21 cellular contexts compared by ENCODE assay signal in genomic region chr1:214459895-214460294, GRCh38.
"Had no signal": no experiment of that assay in that cellular context is flagged by ENCODE, and none has a peak within 500 bp of the region (broad histone marks: within the 10 kb centered on the region; RNA-seq: fewer than 3 reads in every experiment).

No MANE protein-coding gene starts in this region.

- DNase-seq: activated CD4-positive, alpha-beta memory T cell treated with anti-CD3 and anti-CD28 coated beads for 36 hours; activated naive CD4-positive, alpha-beta T cell treated with Interleukin-2 at 50 U/mL for 16 hours; activated naive CD8-positive, alpha-beta T cell treated with anti-CD3 and anti-CD28 coated beads, Interleukin-2, amount 10 ng/mL, durations not matched to agents 7 days and 5 days; amygdala; erythroblast; heart left ventricle; kidney glomerular epithelial cell; left ventricle myocardium inferior; mucosa of descending colon; naive B cell; stimulated activated CD4-positive, alpha-beta T cell treated with anti-CD3 and anti-CD28 coated beads, Interleukin-4, amount 100 ng/mL, for 1 hour; T-helper 2 cell; testis; upper lobe of right lung; WERI-Rb-1 had no signal

- H3K4me1 ChIP-seq: testis, upper lobe of right lung had no signal

- H3K27ac ChIP-seq: body of pancreas, gastroesophageal sphincter, heart left ventricle, left ventricle myocardium inferior, neural progenitor cell, testis, upper lobe of right lung, WERI-Rb-1 had no signal

- H3K4me1 Mint-ChIP-seq: activated T-helper 17 cell treated with anti-CD3 and anti-CD28 coated beads, Interleukin-2, amount 50 U/mL, for 72 hours; naive B cell had no signal

- H3K4me3 Mint-ChIP-seq: activated CD4-positive, alpha-beta memory T cell treated with anti-CD3 and anti-CD28 coated beads for 36 hours; activated naive CD8-positive, alpha-beta T cell treated with anti-CD3 and anti-CD28 coated beads, Interleukin-2, amount 10 ng/mL, durations not matched to agents 7 days and 5 days; activated T-helper 17 cell treated with anti-CD3 and anti-CD28 coated beads, Interleukin-2, amount 50 U/mL, for 72 hours; naive B cell; neural progenitor cell had no signal

- H3K27me3 ChIP-seq: body of pancreas, gastroesophageal sphincter, heart left ventricle, neural progenitor cell, testis, upper lobe of right lung had no signal

- H3K9ac ChIP-seq: neural progenitor cell had no signal

- ATAC-seq: activated T-helper 17 cell treated with anti-CD3 and anti-CD28 coated beads, Interleukin-2, amount 50 U/mL, for 72 hours; body of pancreas; gastroesophageal sphincter; heart left ventricle; mucosa of descending colon; sciatic nerve; upper lobe of right lung had no signal

- H3K9me3 Mint-ChIP-seq: activated CD4-positive, alpha-beta memory T cell treated with anti-CD3 and anti-CD28 coated beads for 36 hours; activated naive CD8-positive, alpha-beta T cell treated with anti-CD3 and anti-CD28 coated beads, Interleukin-2, amount 10 ng/mL, durations not matched to agents 7 days and 5 days; activated T-helper 17 cell treated with anti-CD3 and anti-CD28 coated beads, Interleukin-2, amount 50 U/mL, for 72 hours; neural progenitor cell had no signal

- H3K36me3 ChIP-seq: neural progenitor cell, upper lobe of right lung, WERI-Rb-1 had no signal

- H3K27ac Mint-ChIP-seq: activated CD4-positive, alpha-beta memory T cell treated with anti-CD3 and anti-CD28 coated beads for 36 hours; activated naive CD8-positive, alpha-beta T cell treated with anti-CD3 and anti-CD28 coated beads, Interleukin-2, amount 10 ng/mL, durations not matched to agents 7 days and 5 days; activated T-helper 17 cell treated with anti-CD3 and anti-CD28 coated beads, Interleukin-2, amount 50 U/mL, for 72 hours; naive B cell had no signal

- H2AFZ ChIP-seq: neural progenitor cell had no signal

- H3K4me3 ChIP-seq: body of pancreas, gastroesophageal sphincter, heart left ventricle, left ventricle myocardium inferior, mucosa of descending colon, neural progenitor cell, smooth muscle cell, testis, upper lobe of right lung had no signal

- H3K36me3 Mint-ChIP-seq: activated CD4-positive, alpha-beta memory T cell treated with anti-CD3 and anti-CD28 coated beads for 36 hours; activated naive CD8-positive, alpha-beta T cell treated with anti-CD3 and anti-CD28 coated beads, Interleukin-2, amount 10 ng/mL, durations not matched to agents 7 days and 5 days; naive B cell; neural progenitor cell had no signal

- H3K9me3 ChIP-seq: body of pancreas, gastroesophageal sphincter, heart left ventricle, left ventricle myocardium inferior, mucosa of descending colon, testis, upper lobe of right lung had no signal

- H3K4me2 ChIP-seq: neural progenitor cell, smooth muscle cell had no signal
